ENCODE assay signal across 10 cellular contexts in the genomic region with DNA sequence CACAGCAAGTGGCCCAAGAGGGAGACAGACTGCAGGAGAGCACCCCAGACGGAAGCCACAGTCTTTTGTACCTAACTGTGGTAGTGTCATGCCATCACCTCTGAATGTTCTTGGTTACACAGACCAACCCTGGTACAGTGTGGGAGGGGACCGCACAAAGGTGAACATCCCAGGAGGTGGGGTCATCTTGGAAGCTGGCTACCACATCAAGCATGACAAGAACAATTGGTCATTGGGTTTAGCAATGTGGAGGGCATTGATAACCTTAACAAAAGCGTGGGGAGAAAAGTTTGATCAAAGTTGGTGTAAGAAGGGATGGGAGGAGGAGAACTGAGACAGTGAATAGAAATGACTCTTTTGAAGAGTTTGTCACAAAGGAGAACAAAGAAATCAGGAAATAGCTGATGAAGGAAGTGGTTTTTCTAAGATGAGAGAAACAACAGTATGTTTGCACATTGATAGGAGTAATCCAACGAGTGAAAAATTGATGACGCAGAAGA.
A peak's percentile ranks its signal among the peaks of the same experiment; 100 is the strongest.
DNase-seq lines count a peak whose midpoint lies in the region; ATAC-seq and TF ChIP-seq lines count a peak whose summit lies in the region.
"Had no signal": no experiment of that assay in that cellular context is flagged by ENCODE, and none has a peak within 500 bp of the region (broad histone marks: within the 10 kb centered on the region; RNA-seq: fewer than 3 reads in every experiment).

No MANE protein-coding gene starts in this region.

- no peak overlapping the region for H3K4me3 Mint-ChIP-seq in activated T-cell treated with anti-CD3 and anti-CD28 coated beads, Interleukin-2, amount 50 U/mL, for 4 hours
- H3K4me3 Mint-ChIP-seq in natural killer cell = no peak overlapping the region
- H3K4me3 Mint-ChIP-seq: memory B cell had no signal

- intact Hi-C loops in natural killer cell (cut with micrococcal nuclease) = no loop called here

- H3K27ac Mint-ChIP-seq in natural killer cell = no peak overlapping the region
- H3K27ac Mint-ChIP-seq: memory B cell had no signal

- peak; percentile 69 to 81 for ATAC-seq in activated T-cell treated with anti-CD3 and anti-CD28 coated beads, Interleukin-2, amount 50 U/mL, for 4 hours
- ATAC-seq in natural killer cell = peak in 2 of 3 donors; percentile 44 to 48
- peak; percentile 74 for ATAC-seq in stimulated activated naive CD8-positive, alpha-beta T cell treated with anti-CD3 and anti-CD28 coated beads, Interleukin-15, Interleukin-2, amounts not matched to agents 100 U/mL and 50 U/mL, for 24 hours
- no peak for ATAC-seq in GM19463 (IDR thresholded peaks at IDR 0.05; ENCODE audit: unreplicated experiment)

- no peaks in the 10 kb centered on the region for H3K36me3 Mint-ChIP-seq in activated T-cell treated with anti-CD3 and anti-CD28 coated beads, Interleukin-2, amount 50 U/mL, for 4 hours (ENCODE audit: insufficient read depth)
- no peaks in the 10 kb centered on the region for H3K36me3 Mint-ChIP-seq in natural killer cell
- H3K36me3 Mint-ChIP-seq: memory B cell had no signal

- H3K27me3 Mint-ChIP-seq in activated T-cell treated with anti-CD3 and anti-CD28 coated beads, Interleukin-2, amount 50 U/mL, for 4 hours (ENCODE audit: low read depth) = no peaks in the 10 kb centered on the region
- peaks cover 0 to 17% of the 10 kb centered on the region in 2 donors for H3K27me3 Mint-ChIP-seq in natural killer cell (ENCODE audit: low read depth in 2 of 2)

- TF ChIP-seq CTCF in natural killer cell (IDR thresholded peaks at IDR 0.05) = no peak

- no peaks in the 10 kb centered on the region for H3K9me3 Mint-ChIP-seq in activated T-cell treated with anti-CD3 and anti-CD28 coated beads, Interleukin-2, amount 50 U/mL, for 4 hours
- no peaks in the 10 kb centered on the region for H3K9me3 Mint-ChIP-seq in natural killer cell
- H3K9me3 Mint-ChIP-seq: memory B cell had no signal

- DNase-seq in activated CD4-positive, CD25-positive, alpha-beta regulatory T cell treated with anti-CD3 and anti-CD28 coated beads, Interleukin-2, amount 50 U/mL, for 16 hours (ENCODE audit: low read depth, low spot score) = peak; percentile 4
- DNase-seq in activated T-cell treated with anti-CD3 and anti-CD28 coated beads, Interleukin-2, amount 50 U/mL, for 4 hours = peak; percentile 31
- no peak for DNase-seq in natural killer cell
- peak; percentile 33 for DNase-seq in stimulated activated naive CD8-positive, alpha-beta T cell treated with anti-CD3 and anti-CD28 coated beads, Interleukin-15, Interleukin-2, amounts not matched to agents 100 U/mL and 50 U/mL, for 24 hours
- DNase-seq in kidney tubule cell (ENCODE audit: low spot score) = no peak
- DNase-seq in mesenteric fat pad (ENCODE audit: low spot score) = no peak
- DNase-seq: DMS 273 treated with DMSO at 0.1 percent for 48 hours, Kasumi-1 had no signal

- peaks cover 17% of the 10 kb centered on the region for H3K4me1 Mint-ChIP-seq in activated T-cell treated with anti-CD3 and anti-CD28 coated beads, Interleukin-2, amount 50 U/mL, for 4 hours (ENCODE audit: low read depth)
- H3K4me1 Mint-ChIP-seq in natural killer cell = no peaks in the 10 kb centered on the region
- H3K4me1 Mint-ChIP-seq: memory B cell had no signal

Comparison
In these comparisons a context has a peak if more than half of its experiments do, and no peak if none do; other contexts are left out.
1. DNase-seq: peak in activated CD4-positive, CD25-positive, alpha-beta regulatory T cell treated with anti-CD3 and anti-CD28 coated beads, Interleukin-2, amount 50 U/mL, for 16 hours (single experiment), activated T-cell treated with anti-CD3 and anti-CD28 coated beads, Interleukin-2, amount 50 U/mL, for 4 hours (single experiment) and stimulated activated naive CD8-positive, alpha-beta T cell treated with anti-CD3 and anti-CD28 coated beads, Interleukin-15, Interleukin-2, amounts not matched to agents 100 U/mL and 50 U/mL, for 24 hours (single experiment); none in natural killer cell (single experiment), kidney tubule cell (single experiment) and mesenteric fat pad (single experiment).